Comparison of ENCODE assay signal across 23 cellular contexts in genomic region chr5:88708021-88708420, GRCh38.
DNase-seq lines count a peak whose midpoint lies in the region; ATAC-seq, FAIRE-seq and TF ChIP-seq lines count a peak whose summit lies in the region.
"Had no signal": no experiment of that assay in that cellular context is flagged by ENCODE, and none has a peak within 500 bp of the region (broad histone marks: within the 10 kb centered on the region; RNA-seq: fewer than 3 reads in every experiment).

No MANE protein-coding gene starts in this region.

- H2AFZ ChIP-seq in HepG2 (ENCODE audit: low read length), result no peak overlapping the region
- no peak overlapping the region for H2AFZ ChIP-seq in H1 (ENCODE audit: low read length)
- H2AFZ ChIP-seq: GM23248 had no signal

- H3K79me2 ChIP-seq in HepG2 (ENCODE audit: insufficient read depth, low read length) (no peaks in the 10 kb centered on the region), H1 (ENCODE audit: control insufficient read depth in 1 of 2, insufficient read depth in 2 of 2, low read length in 2 of 2) (no peaks in the 10 kb centered on the region)

- no peak overlapping the region for H4K5ac ChIP-seq in H1 (ENCODE audit: insufficient read length, low read depth, low read length)

- H3K4me2 ChIP-seq in HepG2 (ENCODE audit: low read depth, low read length), result no peak overlapping the region
- H3K4me2 ChIP-seq in H1 (ENCODE audit: insufficient read depth in 1 of 2, low read depth in 2 of 2, low read length in 2 of 2), result 0 out of 4 replicates have a peak overlapping the region, but pooled peaks of 1 of the 2 experiments have one; percentile 1
- H3K4me2 ChIP-seq: BLaER1 had no signal

- no peak for TF ChIP-seq RAD21 in liver (IDR thresholded peaks at IDR 0.05)
- no peak for TF ChIP-seq RAD21 in HepG2 (CRISPR knock-in tag; IDR thresholded peaks at IDR 0.05)
- TF ChIP-seq RAD21 in H1 (IDR thresholded peaks at IDR 0.05 in 1 of 2, conservative IDR thresholded peaks at IDR 0.05 in 1 of 2; ENCODE audit: low read depth in 2 of 2, low read length in 2 of 2), result no peak

- POLR2A ChIA-PET in HepG2 (lab: Yijun Ruan, JAX), result no interaction called here
- POLR2A ChIA-PET in H1 (lab: Charles Lee; ENCODE audit: partially characterized antibody), result no interaction called here

- TF ChIP-seq CTCF in liver (IDR thresholded peaks at IDR 0.05; ENCODE audit: low read depth, low read length, missing input control) (no peak), HepG2 (CRISPR knock-in tag; IDR thresholded peaks at IDR 0.05) (no peak), H1 (IDR thresholded peaks at IDR 0.05; ENCODE audit: control extremely low read depth in 1 of 3, insufficient read depth in 1 of 3, low read depth in 1 of 3, low read length in 3 of 3) (no peak), suprapubic skin (IDR thresholded peaks at IDR 0.05) (no peak)

- no peak overlapping the region for H2BK5ac ChIP-seq in H1 (ENCODE audit: low read depth, low read length)

- H3K9me3 Mint-ChIP-seq in stimulated activated memory B cell treated with anti-CD40 and anti-IgM and Interleukin-4, amounts not matched to agents 10 μg/mL and 1 μg/mL and 100 μg/mL, for 72 hours, result no peaks in the 10 kb centered on the region
- H3K9me3 Mint-ChIP-seq in activated T-helper 17 cell treated with anti-CD3 and anti-CD28 coated beads, Interleukin-2, amount 50 U/mL, for 72 hours, result no peaks in the 10 kb centered on the region
- H3K9me3 Mint-ChIP-seq: CD4-positive, alpha-beta T cell had no signal

- 49% methylated on average over 1 of the region's 1 CpG for WGBS in liver
- WGBS in HepG2 (ENCODE audit: low lambda C conversion rate), result 90% methylated on average over 1 of the region's 1 CpG
- WGBS in H1 (ENCODE audit: extremely low coverage in 1 of 2, insufficient coverage in 1 of 2, insufficient read length in 1 of 2, insufficient replicate concordance in 2 of 2, low coverage in 1 of 2, low lambda C conversion rate in 2 of 2, missing lambda C conversion rate in 1 of 2), 2 experiments, result 89% methylated on average over 1 of the region's 1 CpG; no CpG with 5 or more reads in 1 of the 2 experiments
- 100% methylated on average over 1 of the region's 1 CpG for WGBS in suprapubic skin

- no peak overlapping the region for H3K27ac Mint-ChIP-seq in stimulated activated memory B cell treated with anti-CD40 and anti-IgM and Interleukin-4, amounts not matched to agents 10 μg/mL and 1 μg/mL and 100 μg/mL, for 72 hours
- no peak overlapping the region for H3K27ac Mint-ChIP-seq in activated T-helper 17 cell treated with anti-CD3 and anti-CD28 coated beads, Interleukin-2, amount 50 U/mL, for 72 hours
- H3K27ac Mint-ChIP-seq: B cell; CD4-positive, alpha-beta T cell; CD8-positive, alpha-beta memory T cell had no signal

- H3K23ac ChIP-seq in H1 (ENCODE audit: insufficient read length), result no peak overlapping the region

- H3K23me2 ChIP-seq in H1 (ENCODE audit: low read depth, low read length), result no peaks in the 10 kb centered on the region; the same call in 1 of the 2 replicates

- TF ChIP-seq POLR2A in HepG2 (IDR thresholded peaks at IDR 0.05; ENCODE audit: insufficient read depth in 1 of 2, low read depth in 2 of 2, low read length in 2 of 2) (no peak), H1 (IDR thresholded peaks at IDR 0.05; ENCODE audit: control extremely low read depth in 1 of 2, low read depth in 2 of 2, low read length in 2 of 2) (no peak), suprapubic skin (IDR thresholded peaks at IDR 0.05) (no peak)

- no peaks in the 10 kb centered on the region for H3K4me1 Mint-ChIP-seq in stimulated activated memory B cell treated with anti-CD40 and anti-IgM and Interleukin-4, amounts not matched to agents 10 μg/mL and 1 μg/mL and 100 μg/mL, for 72 hours
- no peaks in the 10 kb centered on the region for H3K4me1 Mint-ChIP-seq in activated T-helper 17 cell treated with anti-CD3 and anti-CD28 coated beads, Interleukin-2, amount 50 U/mL, for 72 hours
- H3K4me1 Mint-ChIP-seq: B cell; CD8-positive, alpha-beta memory T cell had no signal

- H3K27me3 Mint-ChIP-seq in stimulated activated memory B cell treated with anti-CD40 and anti-IgM and Interleukin-4, amounts not matched to agents 10 μg/mL and 1 μg/mL and 100 μg/mL, for 72 hours, result no peaks in the 10 kb centered on the region
- H3K27me3 Mint-ChIP-seq in activated T-helper 17 cell treated with anti-CD3 and anti-CD28 coated beads, Interleukin-2, amount 50 U/mL, for 72 hours, result peaks cover 20% of the 10 kb centered on the region

- no peak overlapping the region for H3K27ac ChIP-seq in liver (ENCODE audit: low read depth in 1 of 2, low read length in 2 of 2)
- no peak overlapping the region for H3K27ac ChIP-seq in HepG2 (ENCODE audit: extremely low read length, insufficient read depth, low read length)
- peak overlapping the region; percentile 52 for H3K27ac ChIP-seq in SJSA1
- no peak overlapping the region for H3K27ac ChIP-seq in H1 (ENCODE audit: low read depth, low read length)
- no peak overlapping the region for H3K27ac ChIP-seq in suprapubic skin
- H3K27ac ChIP-seq: 22Rv1, BLaER1, C4-2B, GM23248 had no signal

- H3K18ac ChIP-seq in H1 (ENCODE audit: extremely low read depth, low read length), result peak overlapping the region; percentile 5; the same call in 1 of the 2 replicates

- no peak overlapping the region for H3K4me3 ChIP-seq in liver (ENCODE audit: low read depth in 1 of 3, low read length in 3 of 3)
- no peak overlapping the region for H3K4me3 ChIP-seq in HepG2 (replicated peaks in 1 of 3; ENCODE audit: insufficient read depth in 1 of 3, low read depth in 2 of 3, low read length in 3 of 3)
- no peak overlapping the region for H3K4me3 ChIP-seq in SJSA1
- H3K4me3 ChIP-seq in H1 (ENCODE audit: extremely low read depth in 1 of 4, insufficient read depth in 2 of 4, low read depth in 3 of 4, low read length in 4 of 4), result no peak overlapping the region
- H3K4me3 ChIP-seq in suprapubic skin, result no peak overlapping the region
- H3K4me3 ChIP-seq: BLaER1, GM23248, HAP-1 had no signal

- H4K8ac ChIP-seq in H1 (ENCODE audit: extremely low read depth, insufficient read depth, low read length), result no peak overlapping the region

- H2AK5ac ChIP-seq in H1 (ENCODE audit: low read depth, low read length), result 0 out of 2 replicates have a peak overlapping the region, but pooled peaks have one; percentile 29

- H2BK20ac ChIP-seq in H1 (ENCODE audit: low read length), result peak overlapping the region; percentile 81; the same call in 1 of the 2 replicates

- H4K20me1 ChIP-seq in HepG2 (ENCODE audit: insufficient read depth, low read length) (no peaks in the 10 kb centered on the region), H1 (replicated peaks in 1 of 2; ENCODE audit: control insufficient read depth in 1 of 2, insufficient read depth in 2 of 2, low read length in 2 of 2) (no peaks in the 10 kb centered on the region)
- H4K20me1 ChIP-seq: BLaER1 had no signal

- H3K27me3 ChIP-seq in liver (ENCODE audit: control insufficient read depth in 4 of 4, insufficient read depth in 4 of 4, low read length in 3 of 4) (no peaks in the 10 kb centered on the region), HepG2 (ENCODE audit: control insufficient read depth in 1 of 2, insufficient read depth in 2 of 2, low read length in 2 of 2) (no peaks in the 10 kb centered on the region), SJSA1 (replicated peaks) (no peaks in the 10 kb centered on the region), H1 (replicated peaks in 1 of 4; ENCODE audit: control insufficient read depth in 3 of 4, extremely low read depth in 1 of 4, insufficient read depth in 3 of 4, low read length in 3 of 4) (no peaks in the 10 kb centered on the region), suprapubic skin (peaks cover 9% of the 10 kb centered on the region)
- H3K27me3 ChIP-seq: BLaER1 had no signal

- no peaks in the 10 kb centered on the region for H3K36me3 ChIP-seq in liver (ENCODE audit: control insufficient read depth in 4 of 4, insufficient read depth in 3 of 4, low read depth in 1 of 4, low read length in 3 of 4)
- H3K36me3 ChIP-seq in HepG2 (replicated peaks in 1 of 2; ENCODE audit: control insufficient read depth in 1 of 2, insufficient read depth in 2 of 2, low read length in 2 of 2), result no peaks in the 10 kb centered on the region
- H3K36me3 ChIP-seq in SJSA1, result no peaks in the 10 kb centered on the region
- H3K36me3 ChIP-seq in H1 (ENCODE audit: control insufficient read depth in 2 of 4, insufficient read depth in 4 of 4, low read length in 3 of 4), result no peaks in the 10 kb centered on the region
- H3K36me3 ChIP-seq in suprapubic skin, result no peaks in the 10 kb centered on the region
- H3K36me3 ChIP-seq: BLaER1, HAP-1 had no signal

- H4K91ac ChIP-seq in H1 (replicated peaks; ENCODE audit: insufficient read length, low read length), result no peak overlapping the region

- no peak overlapping the region for H3K14ac ChIP-seq in H1 (ENCODE audit: insufficient read length)

- H3K4me1 ChIP-seq in liver (ENCODE audit: control insufficient read depth in 4 of 4, insufficient read depth in 4 of 4, low read length in 3 of 4) (peaks cover 4 to 11% (median 9%) of the 10 kb centered on the region in 4 donors), HepG2 (ENCODE audit: insufficient read depth, low read length) (no peaks in the 10 kb centered on the region), SJSA1 (replicated peaks) (peaks cover 31% of the 10 kb centered on the region), H1 (replicated peaks in 1 of 4; ENCODE audit: control insufficient read depth in 3 of 4, insufficient read depth in 4 of 4, low read length in 3 of 4) (peaks cover 0 to 17% (median 9%) of the 10 kb centered on the region in 4 experiments; a peak in 4 of 7 replicates), suprapubic skin (no peaks in the 10 kb centered on the region)
- H3K4me1 ChIP-seq: BLaER1 had no signal

- H3K36me3 Mint-ChIP-seq in stimulated activated memory B cell treated with anti-CD40 and anti-IgM and Interleukin-4, amounts not matched to agents 10 μg/mL and 1 μg/mL and 100 μg/mL, for 72 hours, result no peaks in the 10 kb centered on the region
- no peaks in the 10 kb centered on the region for H3K36me3 Mint-ChIP-seq in activated T-helper 17 cell treated with anti-CD3 and anti-CD28 coated beads, Interleukin-2, amount 50 U/mL, for 72 hours (ENCODE audit: low read depth)
- H3K36me3 Mint-ChIP-seq: CD8-positive, alpha-beta memory T cell had no signal

- intact Hi-C loops in HepG2 (cut with micrococcal nuclease; ENCODE audit: unreplicated experiment), result no loop called here

- no TSS peak for BruUV-seq in HepG2 (replicated peaks; lab: Mats Ljungman, UMichigan)

- no peak overlapping the region for H2BK15ac ChIP-seq in H1 (ENCODE audit: low read length)

- DNase-seq in HepG2 (ENCODE audit: low spot score) (no peak), SJSA1 (ENCODE audit: low read depth in 1 of 2, low spot score in 2 of 2) (no peak), H1 (ENCODE audit: low read depth in 1 of 2, low spot score in 2 of 2) (no peak), suprapubic skin (ENCODE audit: low spot score in 2 of 2) (no peak)
- DNase-seq: Calu3; CD4-positive, alpha-beta T cell; CD8-positive, alpha-beta memory T cell; COR-L47; DMS53; DMS79 treated with DMSO at 0.1 percent for 48 hours; GF-D8; GM23248 had no signal

- no peaks in the 10 kb centered on the region for H3K79me1 ChIP-seq in H1 (ENCODE audit: low read depth, low read length)

- H3K9me3 ChIP-seq in liver (ENCODE audit: control insufficient read depth in 4 of 4, low read length in 3 of 4) (no peaks in the 10 kb centered on the region), HepG2 (ENCODE audit: low read length) (no peaks in the 10 kb centered on the region), SJSA1 (replicated peaks) (no peaks in the 10 kb centered on the region), H1 (ENCODE audit: insufficient read depth in 2 of 2, low read depth in 1 of 2, low read length in 1 of 2) (no peaks in the 10 kb centered on the region), suprapubic skin (no peaks in the 10 kb centered on the region)
- H3K9me3 ChIP-seq: BLaER1, HAP-1 had no signal

- ATAC-seq in HepG2 (no peak), HG02840 (IDR thresholded peaks at IDR 0.05; ENCODE audit: low FRiP score, unreplicated experiment) (no peak)
- ATAC-seq in stimulated activated memory B cell treated with anti-CD40 and anti-IgM and Interleukin-4, amounts not matched to agents 10 μg/mL and 1 μg/mL and 100 μg/mL, for 72 hours, result peak; percentile 6
- ATAC-seq in activated T-helper 17 cell treated with anti-CD3 and anti-CD28 coated beads, Interleukin-2, amount 50 U/mL, for 72 hours (replicated peaks), result no peak

- H3K9ac ChIP-seq in liver (ENCODE audit: low read depth in 1 of 2, low read length in 2 of 2) (no peak overlapping the region), HepG2 (ENCODE audit: insufficient read depth, low read depth, low read length) (no peak overlapping the region), H1 (replicated peaks in 1 of 4; ENCODE audit: extremely low read depth in 1 of 4, low read depth in 3 of 4, low read length in 3 of 4) (no peak overlapping the region)
- H3K9ac ChIP-seq: BLaER1, GM23248 had no signal

- CTCF ChIA-PET in HepG2 (lab: Yijun Ruan, JAX; ENCODE audit: low intra/inter-chr PET ratio, low total read pairs) (no interaction called here), H1 (lab: Charles Lee; ENCODE audit: partially characterized antibody) (interaction anchor here (1.1 to 2.7 kb wide), 5 partner anchors 10 to 25 kb away, joined by 5 to 11 read pairs (median 6); no protein-coding TSS in a partner anchor)

- in situ Hi-C loops in HepG2 (cut with HindIII; ENCODE audit: extremely low pct_ligation_motif_present, low pct_unique_long_range_greater_than_20kb), result no loop called here

- H2BK120ac ChIP-seq in H1 (replicated peaks; ENCODE audit: low read depth, low read length), result no peak overlapping the region

- no peak overlapping the region for H3K56ac ChIP-seq in H1 (replicated peaks; ENCODE audit: insufficient read length, low read depth, low read length)

- TF ChIP-seq EP300 in HepG2 (IDR thresholded peaks at IDR 0.05; ENCODE audit: low read depth in 2 of 2, low read length in 2 of 2) (no peak), HepG2 (CRISPR knock-in tag; IDR thresholded peaks at IDR 0.05; ENCODE audit: borderline replicate concordance) (no peak), H1 (IDR thresholded peaks at IDR 0.05; ENCODE audit: borderline replicate concordance in 1 of 2, low read depth in 2 of 2, low read length in 2 of 2) (no peak), suprapubic skin (IDR thresholded peaks at IDR 0.05) (no peak)

- H3K4me3 Mint-ChIP-seq in stimulated activated memory B cell treated with anti-CD40 and anti-IgM and Interleukin-4, amounts not matched to agents 10 μg/mL and 1 μg/mL and 100 μg/mL, for 72 hours, result no peak overlapping the region
- H3K4me3 Mint-ChIP-seq in activated T-helper 17 cell treated with anti-CD3 and anti-CD28 coated beads, Interleukin-2, amount 50 U/mL, for 72 hours, result no peak overlapping the region
- H3K4me3 Mint-ChIP-seq: B cell; CD4-positive, alpha-beta T cell; CD8-positive, alpha-beta memory T cell had no signal

- FAIRE-seq in HepG2 (lab: Jason Lieb, UNC), result no peak
- FAIRE-seq in H1 (lab: Jason Lieb, UNC), result no peak
- FAIRE-seq: A204.1, GM12892 had no signal

- no peak overlapping the region for H3K4ac ChIP-seq in H1 (replicated peaks; ENCODE audit: insufficient read length, low read depth, low read length)

- H2BK12ac ChIP-seq in H1 (ENCODE audit: low read depth, low read length), result no peak overlapping the region
